In genomic region chr18:70289351-70290330, GRCh38 we compare ENCODE assay signal across 8 cellular contexts. TPM values are rescaled to one million over a fixed set of nuclear protein-coding genes. Genes with fewer than 3 reads are reported as not detected.
DNase-seq lines count a peak whose midpoint lies in the region; ATAC-seq, FAIRE-seq and TF ChIP-seq lines count a peak whose summit lies in the region.

No MANE protein-coding gene starts in this region.

- peak overlapping the region; percentile 95 to 100 (median 98) for H3K4me3 Mint-ChIP-seq in brain

- FAIRE-seq in GM12892 (lab: Jason Lieb, UNC), result no peak

- H3K36me3 ChIP-seq in smooth muscle cell (ENCODE audit: low read depth), result no peaks in the 10 kb centered on the region

- H3K27ac Mint-ChIP-seq in brain, result peak overlapping the region; percentile 95 to 100 (median 98)

- H3F3A ChIP-seq in smooth muscle cell (ENCODE audit: low read depth), result peaks cover 11% of the 10 kb centered on the region

- peaks cover 2% of the 10 kb centered on the region for H3K9me3 ChIP-seq in iPS-18c (ENCODE audit: control insufficient read depth, insufficient read depth, low read length)
- no peaks in the 10 kb centered on the region for H3K9me3 ChIP-seq in smooth muscle cell (replicated peaks; ENCODE audit: low read depth)

- H3K4me1 ChIP-seq in smooth muscle cell (ENCODE audit: low read depth), result peaks cover 23% of the 10 kb centered on the region

- peaks cover 58% of the 10 kb centered on the region for H3K4me1 Mint-ChIP-seq in brain

- H2AFZ ChIP-seq in smooth muscle cell (ENCODE audit: low read depth), result no peak overlapping the region

- H3K9ac ChIP-seq in smooth muscle cell (ENCODE audit: low read depth), result peak overlapping the region; percentile 86

- no peak for TF ChIP-seq POLR2A in GM12892 (IDR thresholded peaks at IDR 0.05; ENCODE audit: low read depth, low read length)

- peak; percentile 62 for ATAC-seq in HG02642 (IDR thresholded peaks at IDR 0.05; ENCODE audit: poor library complexity, unreplicated experiment)

- H3K27me3 Mint-ChIP-seq in brain, result peaks cover 3% of the 10 kb centered on the region

- peaks cover 51% of the 10 kb centered on the region for H4K20me1 ChIP-seq in smooth muscle cell (ENCODE audit: low read depth)

- peak overlapping the region; percentile 94 for H3K4me2 ChIP-seq in smooth muscle cell

- TF ChIP-seq CTCF in AG09309 (IDR thresholded peaks at IDR 0.05; ENCODE audit: control insufficient read depth, insufficient read depth, low read depth, low read length, missing control alignments) (no peak), brain (conservative IDR thresholded peaks at IDR 0.05) (no peak), smooth muscle cell (IDR thresholded peaks at IDR 0.05; ENCODE audit: borderline replicate concordance, insufficient read depth, poor library complexity, severe bottlenecking) (no peak)

- H3K4me3 ChIP-seq in AG09309 (ENCODE audit: control insufficient read depth, low read depth, low read length) (peak overlapping the region; percentile 66), iPS-18c (ENCODE audit: insufficient read depth, low read depth, low read length) (peak overlapping the region; percentile 78), smooth muscle cell (peak overlapping the region; percentile 92)

- H3K27ac ChIP-seq in smooth muscle cell (ENCODE audit: low read depth), result peak overlapping the region; percentile 73

- peaks cover 51% of the 10 kb centered on the region for H3K79me2 ChIP-seq in smooth muscle cell (ENCODE audit: low read depth)

- no peaks in the 10 kb centered on the region for H3K27me3 ChIP-seq in smooth muscle cell (ENCODE audit: low read depth)

- DNase-seq in AG09309 (ENCODE audit: low read depth), result no peak
- peak; percentile 53 for DNase-seq in GM12892 (ENCODE audit: insufficient read length)
- peak; percentile 73 for DNase-seq in NCI-H146 (lab: John Stamatoyannopoulos, UW)
- peak; percentile 25 for DNase-seq in smooth muscle cell (lab: John Stamatoyannopoulos, UW; ENCODE audit: unreplicated experiment)
- no peak for DNase-seq in epidermal melanocyte (ENCODE audit: insufficient read length, low spot score)

- under 1% methylated on average over 60 of the region's 87 CpGs for WGBS in smooth muscle cell (ENCODE audit: low lambda C conversion rate)

- peaks cover 0 to 4% (median 0%) of the 10 kb centered on the region in 5 experiments for H3K9me3 Mint-ChIP-seq in brain

- H3K36me3 Mint-ChIP-seq in brain, result peaks cover 13% of the 10 kb centered on the region

RNA-seq across cellular contexts. Expression of gene SOCS6, which starts 0.8 kb away (rescaled TPM):
- 3.6 TPM for polyA plus RNA-seq in GM12892 (2012; ENCODE audit: missing spikeins)
- polyA plus RNA-seq in brain (ENCODE audit: insufficient read depth, low read depth, low replicate concordance), result 3.3 TPM
- 29.6 and 38.0 TPM in 2 replicates for total RNA-seq in smooth muscle cell
- polyA plus RNA-seq in smooth muscle cell, result 8.5 and 14.3 TPM in 2 replicates

Comparison
In these comparisons a context has a peak if more than half of its experiments do, and no peak if none do; other contexts are left out.
1. DNase-seq: peak in GM12892 (single experiment), NCI-H146 (single experiment) and smooth muscle cell (single experiment); none in AG09309 (single experiment) and epidermal melanocyte (single experiment).
2. Peak in every context shown above with its lines, with median percentiles within 50 percentile points of each other: H3K4me3 ChIP-seq.